8 cellular contexts compared by ENCODE assay signal in genomic region chr2:127293386-127293757, GRCh38. TPM values are rescaled to one million over a fixed set of nuclear protein-coding genes. Genes with fewer than 3 reads are reported as not detected.
DNase-seq lines count a peak whose midpoint lies in the region; ATAC-seq and TF ChIP-seq lines count a peak whose summit lies in the region.

No MANE protein-coding gene starts in this region.

- H3K27ac ChIP-seq in heart left ventricle: peak overlapping the region in 11 of 12 donors; percentile 29 to 88 (median 78)

- H3K36me3 ChIP-seq in BJ (ENCODE audit: control insufficient read depth, insufficient read depth, low read length) (peaks cover 18% of the 10 kb centered on the region), heart left ventricle (peaks cover 0 to 47% (median 43%) of the 10 kb centered on the region in 9 donors)

- peak; percentile 4 for ATAC-seq in HG02610 (IDR thresholded peaks at IDR 0.05; ENCODE audit: unreplicated experiment)
- peak in 3 of 4 donors; percentile 2 to 13 (median 5) for ATAC-seq in heart left ventricle
- ATAC-seq in HG03175 (IDR thresholded peaks at IDR 0.05; ENCODE audit: unreplicated experiment): no peak

- POLR2A ChIA-PET in BJ (lab: Charles Lee): no interaction called here

- H3K4me3 ChIP-seq in BJ (ENCODE audit: low read depth, low read length) (peak overlapping the region; percentile 72), heart left ventricle (peak overlapping the region; percentile 75 to 99 (median 88))

- no peaks in the 10 kb centered on the region for H3K9me3 ChIP-seq in heart left ventricle

- TF ChIP-seq CTCF in BJ (IDR thresholded peaks at IDR 0.05; ENCODE audit: insufficient read depth, low read depth, low read length) (no peak), heart left ventricle (IDR thresholded peaks at IDR 0.05) (no peak)

- peaks cover 0 to 25% (median 12%) of the 10 kb centered on the region in 12 donors for H3K4me1 ChIP-seq in heart left ventricle

- intact Hi-C loops in heart left ventricle (cut with DNase I): loop anchor here in 2 of 10 donors (10.0 kb wide), 2 partner anchors 219 to 229 kb away; no protein-coding TSS in a partner anchor

- H3K27me3 ChIP-seq in BJ (ENCODE audit: control insufficient read depth, insufficient read depth, low read length) (no peaks in the 10 kb centered on the region), heart left ventricle (no peaks in the 10 kb centered on the region)

- 7 to 20% (median 14%) methylated on average over 13 of the region's 13 CpGs for WGBS in heart left ventricle, 4 donors

- DNase-seq in BJ (ENCODE audit: low read depth): no peak
- peak; percentile 9 for DNase-seq in activated CD4-positive, alpha-beta T cell treated with anti-CD3 and anti-CD28 coated beads, Interleukin-2, amount 50 U/mL, for 1 hour
- DNase-seq in heart left ventricle: no peak
- peak; percentile 3 for DNase-seq in renal cortical epithelial cell (ENCODE audit: low read depth)
- DNase-seq in LoVo (ENCODE audit: low spot score): no peak
- no peak for DNase-seq in NCI-H1092 treated with DMSO at 0.1 percent for 48 hours (lab: John Stamatoyannopoulos, UW)

- CTCF ChIA-PET in BJ (lab: Yijun Ruan, JAX): interaction anchor here (0.7 to 0.8 kb wide), 3 partner anchors 9 to 12 kb away, joined by 3 read pairs; no protein-coding TSS in a partner anchor

- TF ChIP-seq POLR2A in heart left ventricle (IDR thresholded peaks at IDR 0.05): no peak

RNA-seq across cellular contexts. Expression of gene ERCC3, which starts 0.6 kb away (rescaled TPM):
- polyA plus RNA-seq in BJ (2011; rRNA removed) (46.0 and 48.5 TPM in 2 replicates), heart left ventricle (10 to 100 TPM; 12.6 to 33.1 TPM)
- polyA minus RNA-seq in BJ (2011; rRNA and poly(A)+ RNA removed): 28.5 and 34.7 TPM in 2 replicates
- total RNA-seq in heart left ventricle (10 to 100 TPM; 18.1 to 27.9 (median 23.1) TPM), renal cortical epithelial cell (29.9 and 50.9 TPM in 2 replicates)

Comparison
In these comparisons a context has a peak if more than half of its experiments do, and no peak if none do; other contexts are left out.
1. DNase-seq: peak in activated CD4-positive, alpha-beta T cell treated with anti-CD3 and anti-CD28 coated beads, Interleukin-2, amount 50 U/mL, for 1 hour (single experiment) and renal cortical epithelial cell (single experiment); none in BJ (single experiment), heart left ventricle (0 of 5), LoVo (single experiment) and NCI-H1092 treated with DMSO at 0.1 percent for 48 hours (single experiment).